In the genomic region with DNA sequence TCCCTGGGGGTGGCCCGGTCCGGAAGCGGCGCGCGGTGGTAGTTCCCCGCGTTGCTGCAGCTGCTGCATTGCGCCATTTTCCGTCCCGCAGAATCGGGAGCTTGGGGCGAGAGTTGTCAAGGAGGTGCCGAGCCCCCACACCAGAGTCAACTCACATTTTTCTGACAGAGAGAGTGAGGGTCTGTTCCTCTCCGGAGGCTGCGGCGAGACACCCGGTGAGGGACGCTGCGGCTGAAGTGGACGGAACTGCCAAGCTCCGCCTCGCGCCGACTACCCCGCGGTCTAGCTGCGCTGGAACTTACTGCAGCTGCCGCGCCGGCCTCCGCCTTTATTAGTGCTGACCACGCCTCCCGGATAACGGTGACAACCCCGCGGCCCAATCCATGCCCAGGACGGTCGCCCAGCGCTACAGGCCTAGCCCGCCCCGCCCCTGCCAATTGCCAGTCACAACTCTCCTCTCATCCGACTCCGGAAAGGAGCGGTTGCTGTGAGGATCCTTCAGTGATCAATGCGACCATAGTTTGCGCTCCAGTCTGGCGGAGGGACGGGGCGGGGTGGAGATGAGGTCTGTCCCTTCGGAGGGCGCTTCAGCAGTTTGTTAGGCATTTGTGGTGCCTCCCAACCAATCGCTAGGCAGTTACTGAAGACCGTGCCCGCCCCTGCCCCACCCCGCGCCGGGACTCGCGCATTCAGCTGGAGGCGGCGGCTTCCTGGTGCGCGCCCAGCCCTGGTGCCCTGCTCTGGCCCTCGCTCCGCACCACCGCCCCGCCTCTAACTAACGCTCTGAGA, we compare ENCODE assay signal across 8 cellular contexts. TPM values are rescaled to one million over a fixed set of nuclear protein-coding genes. Genes with fewer than 3 reads are reported as not detected.
DNase-seq lines count a peak whose midpoint lies in the region; FAIRE-seq and TF ChIP-seq lines count a peak whose summit lies in the region.

A gene with protein sequence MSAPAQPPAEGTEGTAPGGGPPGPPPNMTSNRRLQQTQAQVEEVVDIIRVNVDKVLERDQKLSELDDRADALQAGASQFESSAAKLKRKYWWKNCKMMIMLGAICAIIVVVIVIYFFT (minus strand): TSS at position 303 of the 789 bp plus-strand sequence. CDS start 146 bp downstream, at position 157.

- POLR2A ChIA-PET in HEK293T (lab: Yijun Ruan, JAX) = interaction anchor here (0.5 to 4.6 kb wide), 49 partner anchors 10 to 381 kb away, joined by 3 to 63 read pairs (median 5); a partner anchor contains a TSS

- H3K36me3 ChIP-seq in neutrophil = peaks cover 15% of the 10 kb centered on the region

- DNase-seq in GF-D8 (lab: John Stamatoyannopoulos, UW) = peak; percentile 91
- DNase-seq in HEK293T (ENCODE audit: extremely low spot score) = peak; percentile 96
- peak; percentile 98 for DNase-seq in MV-4-11 (lab: John Stamatoyannopoulos, UW)
- peak; percentile 98 for DNase-seq in SK-MEL-5 (ENCODE audit: low read depth, low spot score)
- peak; percentile 98 for DNase-seq in activated naive CD4-positive, alpha-beta T cell treated with Interleukin-2 at 50 U/mL for 16 hours
- peak; percentile 97 for DNase-seq in frontal cortex (ENCODE audit: low spot score in 2 of 2)
- DNase-seq in superior temporal gyrus (ENCODE audit: extremely low spot score) = peak; percentile 98

- CTCF ChIA-PET in HEK293T (lab: Yijun Ruan, JAX) = interaction anchor here (0.5 to 1.4 kb wide), 8 partner anchors 14 to 1262 kb away, joined by 3 to 6 read pairs (median 3); no protein-coding TSS in a partner anchor

- H3K4me3 ChIP-seq in neutrophil (ENCODE audit: low read depth in 1 of 2, low read length in 1 of 2) = peak within 1 kb of the TSS; percentile 91 to 95

- no peaks in the 10 kb centered on the region for H3K27me3 ChIP-seq in neutrophil

- H3K4me1 ChIP-seq in neutrophil (ENCODE audit: control insufficient read depth in 1 of 2, insufficient read depth in 1 of 2, low read depth in 1 of 2, low read length in 1 of 2) = peaks cover 52 to 61% of the 10 kb centered on the region in 2 experiments

- in situ Hi-C loops in SK-MEL-5 (cut with HindIII; ENCODE audit: low pct_unique_long_range_greater_than_20kb, low sequenced_read_pairs) = no loop called here

- FAIRE-seq in frontal cortex (lab: Jason Lieb, UNC) = no peak

- peak; percentile 61 for TF ChIP-seq CTCF in neutrophil (IDR thresholded peaks at IDR 0.05)

- H3K27ac ChIP-seq in neutrophil = peak within 1 kb of the TSS; percentile 98

- H3K9me3 ChIP-seq in neutrophil = no peaks in the 10 kb centered on the region

TF ChIP-seq in HEK293T, 16 proteins besides CTCF, POLR2A, EP300 and RAD21:
- TF ChIP-seq NFRKB (IDR thresholded peaks at IDR 0.05) (no peak), L3MBTL2 (conservative IDR thresholded peaks at IDR 0.05) (peak; percentile 56), TARDBP (IDR thresholded peaks at IDR 0.05) (no peak), ELF4 (IDR thresholded peaks at IDR 0.05) (peak; percentile 62), FOXM1 (IDR thresholded peaks at IDR 0.05; ENCODE audit: borderline replicate concordance) (no peak)
- TF ChIP-seq, protein P1, sequence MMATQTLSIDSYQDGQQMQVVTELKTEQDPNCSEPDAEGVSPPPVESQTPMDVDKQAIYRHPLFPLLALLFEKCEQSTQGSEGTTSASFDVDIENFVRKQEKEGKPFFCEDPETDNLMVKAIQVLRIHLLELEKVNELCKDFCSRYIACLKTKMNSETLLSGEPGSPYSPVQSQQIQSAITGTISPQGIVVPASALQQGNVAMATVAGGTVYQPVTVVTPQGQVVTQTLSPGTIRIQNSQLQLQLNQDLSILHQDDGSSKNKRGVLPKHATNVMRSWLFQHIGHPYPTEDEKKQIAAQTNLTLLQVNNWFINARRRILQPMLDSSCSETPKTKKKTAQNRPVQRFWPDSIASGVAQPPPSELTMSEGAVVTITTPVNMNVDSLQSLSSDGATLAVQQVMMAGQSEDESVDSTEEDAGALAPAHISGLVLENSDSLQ (IDR thresholded peaks at IDR 0.05) = peak; percentile 98

RNA-seq across cellular contexts. Expression of the gene that starts here (rescaled TPM):
- total RNA-seq in SK-MEL-5 (2014; rRNA removed; shearing (Covaris generic)) = 0.59 and 2.7 TPM in 2 replicates
- 0.70 and 2.7 TPM in 2 replicates for polyA plus RNA-seq in SK-MEL-5 (2015; cell fraction: cytosol; rRNA removed)
- polyA plus RNA-seq in SK-MEL-5 (2015; cell fraction: nucleus; rRNA removed) = 85.1 and 91.7 TPM in 2 replicates
- total RNA-seq in frontal cortex = 1.2 TPM

Comparison
In these comparisons a context has a peak if more than half of its experiments do, and no peak if none do; other contexts are left out.
1. Peak in every context shown above with its lines: DNase-seq, H3K4me3 ChIP-seq and H3K27ac ChIP-seq.